Comparison of ENCODE assay signal across 23 cellular contexts in genomic region chr9:134993416-134993815, GRCh38.
DNase-seq lines count a peak whose midpoint lies in the region; ATAC-seq and TF ChIP-seq lines count a peak whose summit lies in the region.
"Had no signal": no experiment of that assay in that cellular context is flagged by ENCODE, and none has a peak within 500 bp of the region (broad histone marks: within the 10 kb centered on the region; RNA-seq: fewer than 3 reads in every experiment).

No MANE protein-coding gene starts in this region.

- intact Hi-C loops in CD14-positive monocyte (cut with micrococcal nuclease): no loop called here

- no peaks in the 10 kb centered on the region for H4K20me1 ChIP-seq in neural progenitor cell (ENCODE audit: low read depth)

- H3K36me3 Mint-ChIP-seq in CD14-positive monocyte (no peaks in the 10 kb centered on the region), neural progenitor cell (no peaks in the 10 kb centered on the region)
- H3K36me3 Mint-ChIP-seq: CD8-positive, alpha-beta memory T cell had no signal

- peak; percentile 10 for DNase-seq in CD14-positive monocyte (ENCODE audit: low spot score)
- no peak for DNase-seq in SK-N-MC (ENCODE audit: low read depth, low spot score)
- DNase-seq in neural progenitor cell (ENCODE audit: low spot score): no peak
- peak; percentile 29 to 41 for DNase-seq in suprapubic skin (ENCODE audit: low spot score in 2 of 2)
- no peak for DNase-seq in NCI-H2029 (lab: John Stamatoyannopoulos, UW)
- DNase-seq in dermis blood vessel endothelial cell: no peak
- DNase-seq: CD8-positive, alpha-beta memory T cell; DMS 273 treated with DMSO at 0.1 percent for 48 hours; Karpas-422; NCI-H1092; NCI-H1417 treated with DMSO at 0.1 percent for 48 hours; NCI-H1694 treated with DMSO at 0.1 percent for 48 hours; NCI-H2081 treated with DMSO at 0.1 percent for 48 hours; NCI-H2171; NCI-H226; NCI-H510A; NCI-H69; RPMI8226; SHP77 had no signal

- no peak for TF ChIP-seq POLR2A in suprapubic skin (IDR thresholded peaks at IDR 0.05)

- H3K36me3 ChIP-seq in SK-N-MC (ENCODE audit: insufficient read depth, low read length) (no peaks in the 10 kb centered on the region), neural progenitor cell (no peaks in the 10 kb centered on the region), suprapubic skin (no peaks in the 10 kb centered on the region)

- TF ChIP-seq CTCF in CD14-positive monocyte (IDR thresholded peaks at IDR 0.05) (no peak), neural progenitor cell (IDR thresholded peaks at IDR 0.05) (no peak), suprapubic skin (IDR thresholded peaks at IDR 0.05) (no peak)

- H3K27ac Mint-ChIP-seq in CD14-positive monocyte (no peak overlapping the region), neural progenitor cell (peak overlapping the region; percentile 33)
- H3K27ac Mint-ChIP-seq: B cell had no signal

- H3K4me3 ChIP-seq in SK-N-MC (peak overlapping the region; percentile 76), neural progenitor cell (no peak overlapping the region), suprapubic skin (no peak overlapping the region)

- H3K9me3 ChIP-seq in SK-N-MC (ENCODE audit: low read depth, low read length) (no peaks in the 10 kb centered on the region), neural progenitor cell (ENCODE audit: low read depth) (no peaks in the 10 kb centered on the region), suprapubic skin (no peaks in the 10 kb centered on the region)

- no peak overlapping the region for H3K4me2 ChIP-seq in neural progenitor cell

- no peaks in the 10 kb centered on the region for H3K79me2 ChIP-seq in neural progenitor cell (ENCODE audit: low read depth)

- 76% methylated on average over 17 of the region's 17 CpGs for WGBS in suprapubic skin

- H3K27ac ChIP-seq in SK-N-MC: peak overlapping the region; percentile 95
- H3K27ac ChIP-seq in neural progenitor cell: no peak overlapping the region
- no peak overlapping the region for H3K27ac ChIP-seq in suprapubic skin
- H3K27ac ChIP-seq: C4-2B had no signal

- H2AFZ ChIP-seq in neural progenitor cell (replicated peaks): no peak overlapping the region

- H3K4me3 Mint-ChIP-seq in CD14-positive monocyte (no peak overlapping the region), neural progenitor cell (no peak overlapping the region)
- H3K4me3 Mint-ChIP-seq: B cell; CD8-positive, alpha-beta memory T cell had no signal

- peak overlapping the region; percentile 74 for H3K9ac ChIP-seq in SK-N-MC (ENCODE audit: insufficient read length)
- H3K9ac ChIP-seq in neural progenitor cell: no peak overlapping the region

- no peak for ATAC-seq in GM19395 (IDR thresholded peaks at IDR 0.05; ENCODE audit: unreplicated experiment)
- ATAC-seq: HCT116 had no signal

- no peak for TF ChIP-seq EP300 in suprapubic skin (IDR thresholded peaks at IDR 0.05)

- H3K9me3 Mint-ChIP-seq in CD14-positive monocyte (peaks cover 7 to 21% (median 9%) of the 10 kb centered on the region in 7 donors), neural progenitor cell (peaks cover 15% of the 10 kb centered on the region)

- peaks cover 6 to 22% (median 15%) of the 10 kb centered on the region in 3 donors for H3K27me3 Mint-ChIP-seq in CD14-positive monocyte (ENCODE audit: low read depth in 3 of 3)
- H3K27me3 Mint-ChIP-seq in neural progenitor cell (ENCODE audit: insufficient read depth, low read depth): peaks cover 4% of the 10 kb centered on the region

- no peaks in the 10 kb centered on the region for H3F3A ChIP-seq in neural progenitor cell (ENCODE audit: low read depth)

- H3K4me1 Mint-ChIP-seq in CD14-positive monocyte (no peaks in the 10 kb centered on the region), neural progenitor cell (no peaks in the 10 kb centered on the region)
- H3K4me1 Mint-ChIP-seq: B cell; CD8-positive, alpha-beta memory T cell had no signal

- H3K27me3 ChIP-seq in neural progenitor cell (no peaks in the 10 kb centered on the region), suprapubic skin (peaks cover 36% of the 10 kb centered on the region)

- H3K4me1 ChIP-seq in neural progenitor cell (no peaks in the 10 kb centered on the region), suprapubic skin (peaks cover 20% of the 10 kb centered on the region)

Comparison
In these comparisons a context has a peak if more than half of its experiments do, and no peak if none do; other contexts are left out.
1. DNase-seq: peak in CD14-positive monocyte (single experiment) and suprapubic skin (2 of 2); none in SK-N-MC (single experiment), neural progenitor cell (single experiment), NCI-H2029 (single experiment) and dermis blood vessel endothelial cell (single experiment).